In the genomic region with DNA sequence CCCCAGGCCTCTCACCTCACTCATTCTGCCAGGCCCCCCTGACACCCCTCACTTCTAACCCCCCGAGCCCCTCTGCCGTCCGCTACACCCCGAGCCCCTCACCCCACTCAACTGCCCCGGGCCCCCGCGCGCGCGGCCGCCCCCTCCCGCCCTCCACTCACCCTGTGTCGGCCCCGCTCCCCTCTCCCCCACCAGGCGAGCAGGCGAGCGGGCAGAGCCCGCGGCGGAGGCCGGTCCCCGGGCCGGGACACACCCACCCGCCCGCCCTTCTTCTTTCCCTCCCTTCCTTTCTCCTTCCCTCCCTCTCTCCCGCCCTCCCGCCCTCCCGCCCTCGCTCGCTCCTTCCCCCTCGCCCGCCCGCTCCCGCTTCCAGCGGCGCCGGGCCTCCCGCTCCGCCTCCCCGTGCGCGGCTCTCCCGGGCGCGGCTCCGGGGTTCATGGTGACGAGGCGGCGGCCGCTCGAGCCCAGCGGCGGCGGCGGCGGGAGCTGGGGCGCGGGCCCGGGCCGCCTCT, we compare ENCODE assay signal across 8 cellular contexts. TPM values are rescaled to one million over a fixed set of nuclear protein-coding genes. Genes with fewer than 3 reads are reported as not detected.
DNase-seq lines count a peak whose midpoint lies in the region; ATAC-seq, FAIRE-seq and TF ChIP-seq lines count a peak whose summit lies in the region.

A gene with protein sequence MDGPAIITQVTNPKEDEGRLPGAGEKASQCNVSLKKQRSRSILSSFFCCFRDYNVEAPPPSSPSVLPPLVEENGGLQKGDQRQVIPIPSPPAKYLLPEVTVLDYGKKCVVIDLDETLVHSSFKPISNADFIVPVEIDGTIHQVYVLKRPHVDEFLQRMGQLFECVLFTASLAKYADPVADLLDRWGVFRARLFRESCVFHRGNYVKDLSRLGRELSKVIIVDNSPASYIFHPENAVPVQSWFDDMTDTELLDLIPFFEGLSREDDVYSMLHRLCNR (plus strand): TSS at position 341 of the 512 bp plus-strand sequence. CDS start 320 bp downstream, outside the sequence.

- peaks cover 3% of the 10 kb centered on the region; the same call in 1 of the 2 replicates for H4K20me1 ChIP-seq in K562 (replicated peaks; ENCODE audit: control insufficient read depth, insufficient read depth, low read length)
- H4K20me1 ChIP-seq in hepatocyte (ENCODE audit: insufficient read depth, poor library complexity, severe bottlenecking), result peaks cover 12% of the 10 kb centered on the region

- TF ChIP-seq EP300 in K562 (IDR thresholded peaks at IDR 0.05; ENCODE audit: low read length), result no peak

- no peak for TF ChIP-seq POLR2A in K562 (conservative IDR thresholded peaks at IDR 0.05)

- CTCF ChIA-PET in K562 (lab: Yijun Ruan, JAX; ENCODE audit: low intra/inter-chr PET ratio), result no interaction called here

- H3K9me1 ChIP-seq in K562 (ENCODE audit: control insufficient read depth, insufficient read depth, low read length), result no peaks in the 10 kb centered on the region

- BruUV-seq in K562 (replicated peaks; lab: Mats Ljungman, UMichigan), result no TSS peak

- WGBS in K562 (ENCODE audit: insufficient coverage, low coverage, missing lambda C conversion rate), result 1% methylated on average over 17 of the region's 60 CpGs
- WGBS in hepatocyte (ENCODE audit: low lambda C conversion rate, missing lambda C conversion rate), result no CpG with 5 or more reads among the region's 60 CpGs
- WGBS in psoas muscle, 3 donors, result 0 to 1% (median 0%) methylated on average over 5 to 57 of the region's 60 CpGs

- H3K4me3 ChIP-seq in K562, result peak within 1 kb of the TSS; percentile 50
- peak within 1 kb of the TSS; percentile 82 for H3K4me3 ChIP-seq in hepatocyte
- H3K4me3 ChIP-seq in psoas muscle, result peak within 1 kb of the TSS; percentile 70

- H3K9me3 ChIP-seq in K562 (replicated peaks; ENCODE audit: control insufficient read depth, insufficient read depth, low read depth, low read length), result no peaks in the 10 kb centered on the region
- no peaks in the 10 kb centered on the region for H3K9me3 ChIP-seq in hepatocyte (ENCODE audit: low read depth)
- H3K9me3 ChIP-seq in psoas muscle, result no peaks in the 10 kb centered on the region

- POLR2A ChIA-PET in K562 (lab: Yijun Ruan, JAX), result interaction anchor here (0.6 kb wide), 2 partner anchors 92 to 133 kb away, joined by 3 read pairs; no protein-coding TSS in a partner anchor

- TF ChIP-seq CTCF in K562 (IDR thresholded peaks at IDR 0.05 in 2 of 3, conservative IDR thresholded peaks at IDR 0.05 in 1 of 3; ENCODE audit: insufficient read depth in 2 of 3, low read depth in 1 of 3, low read length in 3 of 3), result no peak
- no peak for TF ChIP-seq CTCF in hepatocyte (IDR thresholded peaks at IDR 0.05; ENCODE audit: poor library complexity)
- no peak for TF ChIP-seq CTCF in psoas muscle (IDR thresholded peaks at IDR 0.05)

- H3K4me2 ChIP-seq in K562 (ENCODE audit: insufficient read depth, low read length), result peak within 1 kb of the TSS; percentile 85
- peak within 1 kb of the TSS; percentile 96 for H3K4me2 ChIP-seq in hepatocyte

- DNase-seq in DMS53 (lab: John Stamatoyannopoulos, UW) (peak; percentile 54), DMS53 treated with DMSO at 0.1 percent for 48 hours (lab: John Stamatoyannopoulos, UW; ENCODE audit: unreplicated experiment) (no peak), NCI-H460 (ENCODE audit: extremely low read depth, low read depth) (peak; percentile 21), K562 (ENCODE audit: extremely low read depth in 1 of 4, low spot score in 3 of 4) (peak; percentile 59 to 87 (median 82)), hepatocyte (ENCODE audit: low spot score) (peak; percentile 83), psoas muscle (peak; percentile 59 to 67)

- H3K4me1 ChIP-seq in K562 (replicated peaks in 1 of 2; ENCODE audit: control insufficient read depth in 2 of 2, insufficient read depth in 2 of 2, low read length in 2 of 2) (peaks cover 19 to 23% of the 10 kb centered on the region in 2 experiments), hepatocyte (ENCODE audit: insufficient read depth) (peaks cover 23% of the 10 kb centered on the region), psoas muscle (peaks cover 10% of the 10 kb centered on the region)

- H3K9ac ChIP-seq in K562 (ENCODE audit: insufficient read depth in 1 of 2, low read depth in 2 of 2, low read length in 2 of 2), result peak within 1 kb of the TSS; percentile 39 to 87

- TF ChIP-seq RAD21 in K562 (CRISPR knock-in tag; conservative IDR thresholded peaks at IDR 0.05 in 1 of 2, IDR thresholded peaks at IDR 0.05 in 1 of 2), result no peak

- peaks cover 19% of the 10 kb centered on the region; the same call in 2 of the 3 replicates for H3K79me2 ChIP-seq in K562 (ENCODE audit: control insufficient read depth, insufficient read depth, low read length)
- peaks cover 62% of the 10 kb centered on the region for H3K79me2 ChIP-seq in hepatocyte

- H3K36me3 ChIP-seq in K562 (ENCODE audit: control insufficient read depth, insufficient read depth, low read length) (no peaks in the 10 kb centered on the region), hepatocyte (replicated peaks; ENCODE audit: insufficient read depth, low read depth) (no peaks in the 10 kb centered on the region), psoas muscle (ENCODE audit: insufficient read depth in 1 of 2, low read depth in 1 of 2) (no peaks in the 10 kb centered on the region)

- intact Hi-C loops in K562 (cut with micrococcal nuclease) (no loop called here), psoas muscle (cut with DNase I) (no loop called here)

- FAIRE-seq in K562 (lab: Jason Lieb, UNC), result no peak

- H3K27me3 ChIP-seq in K562 (ENCODE audit: control insufficient read depth in 2 of 2, insufficient read depth in 2 of 2, low read length in 2 of 2) (peaks cover 2 to 10% of the 10 kb centered on the region in 2 experiments; a peak in 3 of 5 replicates), hepatocyte (no peaks in the 10 kb centered on the region), psoas muscle (ENCODE audit: insufficient read depth in 3 of 3, low read length in 2 of 3) (peaks cover 0 to 7% (median 1%) of the 10 kb centered on the region in 3 donors)

- ATAC-seq in K562, result peak; percentile 43
- peak in 3 of 4 donors; percentile 7 to 42 (median 13) for ATAC-seq in psoas muscle
- no peak for ATAC-seq in GM18907 (IDR thresholded peaks at IDR 0.05; ENCODE audit: unreplicated experiment)
- no peak for ATAC-seq in HG03460 (IDR thresholded peaks at IDR 0.05; ENCODE audit: unreplicated experiment)

- in situ Hi-C loops in K562 (cut with MboI), result no loop called here

- no peaks in the 10 kb centered on the region for H3K9me2 ChIP-seq in hepatocyte (replicated peaks; ENCODE audit: insufficient read depth)

- peak within 1 kb of the TSS; percentile 12; the same call in 1 of the 3 replicates for H3K27ac ChIP-seq in K562 (ENCODE audit: extremely low read depth, low read depth, low read length)
- peak within 1 kb of the TSS; percentile 92 for H3K27ac ChIP-seq in hepatocyte
- peak within 1 kb of the TSS; percentile 57 for H3K27ac ChIP-seq in psoas muscle

- H2AFZ ChIP-seq in K562 (ENCODE audit: low read depth, low read length) (peak within 1 kb of the TSS; percentile 83), hepatocyte (peak within 1 kb of the TSS; percentile 73)

TF ChIP-seq in K562, 482 proteins besides CTCF, POLR2A, EP300 and RAD21 (continues in another document):
- TF ChIP-seq ZBTB7A (IDR thresholded peaks at IDR 0.05; ENCODE audit: borderline replicate concordance, control insufficient read depth, low read depth, low read length) (peak; percentile 16; the same call in 1 of the 2 replicates), KDM5B (IDR thresholded peaks at IDR 0.05; ENCODE audit: insufficient replicate concordance, low read depth, low read length) (no peak), VEZF1 (CRISPR knock-in tag; IDR thresholded peaks at IDR 0.05) (peak; percentile 74)

RNA-seq across cellular contexts. Expression of the gene that starts here (rescaled TPM):
- total RNA-seq in NCI-H460 (2014; rRNA removed; shearing (Covaris generic)), result 3.1 and 5.4 TPM in 2 replicates
- 9.9 and 11.1 TPM in 2 replicates for polyA plus RNA-seq in NCI-H460 (2014; cell fraction: nucleus; rRNA removed)
- total RNA-seq in K562 (2011; cell fraction: chromatin; rRNA removed; ENCODE audit: low replicate concordance), result 6.2 and 9.3 TPM in 2 replicates
- total RNA-seq in K562 (2011; cell fraction: nucleolus; rRNA removed), result 5.0 and 5.5 TPM in 2 replicates
- 7.6 and 10.7 TPM in 2 replicates for total RNA-seq in K562 (2011; cell fraction: nucleoplasm; rRNA removed)
- total RNA-seq in K562 (2014; rRNA removed) (7.6 and 8.4 TPM in 2 replicates), K562 (2014; rRNA removed; fragmentation: Illumina TruSeq; extraction: Trizol) (12.0 and 12.6 TPM in 2 replicates), K562 (2015; rRNA removed; fragmentation: Illumina TruSeq; extraction: Trizol) (11.3 and 11.9 TPM in 2 replicates), K562 (2021) (17.9 and 19.5 TPM in 2 replicates), hepatocyte (32.1 and 33.7 TPM in 2 replicates), psoas muscle (10 to 100 TPM in 2 of 4 donors, 1 to 10 TPM in 2; 6.8 to 24.6 (median 9.9) TPM)
- polyA plus RNA-seq in K562 (2011; rRNA removed) (10.5 and 19.3 TPM in 2 replicates), K562 (2014; fragmentation: Illumina TruSeq; extraction: Trizol) (14.2 and 14.4 TPM in 2 replicates), K562 (2014; fragmentation: Nextera tagmentation; extraction: Ambion mirVana) (1 to 10 TPM; 5.1 to 5.8 TPM), K562 (2014; rRNA removed) (8.8 and 8.9 TPM in 2 replicates), hepatocyte (29.2 and 39.9 TPM in 2 replicates), psoas muscle (1 to 10 TPM; 2.7 to 4.4 (median 4.3) TPM)
- 10.3 and 11.4 TPM in 2 replicates for polyA plus RNA-seq in K562 (2011; cell fraction: cytosol; rRNA removed)
- 11.8 and 15.8 TPM in 2 replicates for polyA plus RNA-seq in K562 (2011; cell fraction: nucleus; rRNA removed)
- 17.8 and 20.7 TPM in 2 replicates for polyA plus RNA-seq in K562 (2012)
- polyA minus RNA-seq in K562 (2011; rRNA and poly(A)+ RNA removed), result 11.9 and 16.8 TPM in 2 replicates
- polyA minus RNA-seq in K562 (2011; cell fraction: cytosol; rRNA and poly(A)+ RNA removed), result 8.1 and 11.4 TPM in 2 replicates
- 2.3 and 3.8 TPM in 2 replicates for polyA minus RNA-seq in K562 (2011; cell fraction: nucleus; rRNA and poly(A)+ RNA removed)

Comparison
In these comparisons a context has a peak if more than half of its experiments do, and no peak if none do; other contexts are left out.
1. ATAC-seq: peak in K562 (single experiment) and psoas muscle (3 of 4); none in GM18907 (single experiment) and HG03460 (single experiment).
2. H3K27ac ChIP-seq: peak in every context shown above with its lines; median percentile 92 in hepatocyte; 57 in psoas muscle; 12 in K562.
3. Peak in every context shown above with its lines, with median percentiles within 50 percentile points of each other: H3K4me3 ChIP-seq.